In genomic region chr6:30717129-30717844, GRCh38 we compare ENCODE assay signal across 1 cellular context.
TF ChIP-seq lines count a peak whose summit lies in the region.

Gene MDC1 (minus strand): TSS chr6:30717281. CDS start chr6:30715175, 2,106 bp downstream.

TF ChIP-seq in SK-N-SH, 30 proteins besides CTCF, POLR2A, EP300 and RAD21 (continued from another document):
- TF ChIP-seq TEAD4 (IDR thresholded peaks at IDR 0.05; ENCODE audit: borderline replicate concordance, insufficient read depth) (no peak; the same call in 1 of the 2 replicates), FOSL2 (IDR thresholded peaks at IDR 0.05; ENCODE audit: borderline replicate concordance, low read depth) (peak; percentile 76; the same call in 1 of the 2 replicates), REST (IDR thresholded peaks at IDR 0.05; ENCODE audit: low read depth, low read length) (0 out of 2 replicates have a peak, but pooled peaks have one; percentile 20), IRF3 (IDR thresholded peaks at IDR 0.05; ENCODE audit: low read depth, low read length) (peak; percentile 59)
